ENCODE assay signal across 19 cellular contexts in the genomic region with DNA sequence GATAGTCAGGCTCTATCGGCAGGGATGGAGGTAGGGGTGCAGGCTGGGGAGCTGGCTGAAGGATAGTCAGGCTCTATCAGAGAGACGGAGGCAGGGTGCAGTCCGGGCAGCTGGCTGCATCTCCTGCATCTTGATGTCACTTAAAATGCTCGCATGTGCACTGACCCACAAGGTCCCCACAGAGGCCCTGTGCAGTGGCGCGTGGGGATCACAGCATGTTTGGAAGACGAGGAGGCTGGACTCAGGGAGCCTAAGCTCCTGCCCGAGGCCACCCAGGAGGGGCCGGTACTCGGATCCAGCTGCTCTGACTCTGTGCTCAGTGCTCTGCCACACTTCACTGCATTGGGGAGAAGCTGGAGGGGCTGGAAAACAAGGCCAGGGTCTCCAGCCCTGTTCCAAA.
"Had no signal": no experiment of that assay in that cellular context is flagged by ENCODE, and none has a peak within 500 bp of the region (broad histone marks: within the 10 kb centered on the region; RNA-seq: fewer than 3 reads in every experiment).

No MANE protein-coding gene starts in this region.

- H3K4me1 ChIP-seq: body of pancreas, heart right ventricle, left lung, parathyroid adenoma, stomach, suprapubic skin had no signal

- H3K4me1 Mint-ChIP-seq: activated naive CD4-positive, alpha-beta T cell treated with anti-CD3 and anti-CD28 coated beads, Interleukin-2, amount 50 U/mL, for 24 hours; memory B cell had no signal

- H3K27me3 ChIP-seq: body of pancreas, cardiac muscle cell had no signal

- H3K36me3 ChIP-seq: cardiac muscle cell, heart right ventricle, left lung, stomach, suprapubic skin, tibial nerve had no signal

- H3K9me3 ChIP-seq: body of pancreas, heart right ventricle, left lung, suprapubic skin, tibial nerve had no signal

- H3K27ac ChIP-seq: body of pancreas, cardiac muscle cell, epithelial cell of prostate, heart right ventricle, left lung, parathyroid adenoma, stomach, suprapubic skin, tibial nerve had no signal

- H3K36me3 Mint-ChIP-seq: activated naive CD4-positive, alpha-beta T cell treated with anti-CD3 and anti-CD28 coated beads, Interleukin-2, amount 50 U/mL, for 24 hours; memory B cell; stimulated activated effector memory CD8-positive, alpha-beta T cell treated with anti-CD3 and anti-CD28 coated beads, Interleukin-12 subunit alpha, Interleukin-12 subunit beta, amount 100 ng/mL, for 72 hours had no signal

- H3K9me3 Mint-ChIP-seq: activated naive CD4-positive, alpha-beta T cell treated with anti-CD3 and anti-CD28 coated beads, Interleukin-2, amount 50 U/mL, for 24 hours had no signal

- H3K4me3 ChIP-seq: body of pancreas, cardiac muscle cell, heart right ventricle, left lung, stomach, suprapubic skin, tibial nerve had no signal

- H3K4me3 Mint-ChIP-seq: activated naive CD4-positive, alpha-beta T cell treated with anti-CD3 and anti-CD28 coated beads, Interleukin-2, amount 50 U/mL, for 24 hours; memory B cell; nephron; stimulated activated effector memory CD8-positive, alpha-beta T cell treated with anti-CD3 and anti-CD28 coated beads, Interleukin-12 subunit alpha, Interleukin-12 subunit beta, amount 100 ng/mL, for 72 hours had no signal

- DNase-seq: activated CD4-positive, alpha-beta T cell treated with anti-CD3 and anti-CD28 coated beads for 4 hours; activated CD4-positive, alpha-beta T cell treated with anti-CD3 and anti-CD28 coated beads, Interleukin-2, amount 50 U/mL, for 48 hours; activated gamma-delta T cell treated with Interleukin-2 at 50 U/mL for 16 hours; anterior cingulate cortex; heart right ventricle; stimulated activated CD4-positive, alpha-beta T cell treated with anti-CD3 and anti-CD28 coated beads, Interleukin-1b, Interleukin-23, amount 100 ng/mL, for 48 hours; stomach; T-helper 9 cell had no signal

- ATAC-seq: body of pancreas; left lung; stimulated activated effector memory CD8-positive, alpha-beta T cell treated with anti-CD3 and anti-CD28 coated beads, Interleukin-12 subunit alpha, Interleukin-12 subunit beta, amount 100 ng/mL, for 72 hours had no signal

- H3K27ac Mint-ChIP-seq: activated naive CD4-positive, alpha-beta T cell treated with anti-CD3 and anti-CD28 coated beads, Interleukin-2, amount 50 U/mL, for 24 hours; memory B cell; nephron; stimulated activated effector memory CD8-positive, alpha-beta T cell treated with anti-CD3 and anti-CD28 coated beads, Interleukin-12 subunit alpha, Interleukin-12 subunit beta, amount 100 ng/mL, for 72 hours had no signal

- H3K27me3 Mint-ChIP-seq: activated naive CD4-positive, alpha-beta T cell treated with anti-CD3 and anti-CD28 coated beads, Interleukin-2, amount 50 U/mL, for 24 hours had no signal
